ENCODE assay signal across 8 cellular contexts in genomic region chr5:111278824-111279504, GRCh38. TPM values are rescaled to one million over a fixed set of nuclear protein-coding genes. Genes with fewer than 3 reads are reported as not detected.
DNase-seq lines count a peak whose midpoint lies in the region; ATAC-seq and TF ChIP-seq lines count a peak whose summit lies in the region.

No MANE protein-coding gene starts in this region.

- H3K4me3 Mint-ChIP-seq in CD14-positive monocyte, result no peak overlapping the region
- peak overlapping the region; percentile 38 for H3K4me3 Mint-ChIP-seq in activated naive CD4-positive, alpha-beta T cell treated with anti-CD3 and anti-CD28 coated beads for 36 hours

- no peaks in the 10 kb centered on the region for H3K9me3 ChIP-seq in RWPE2 (ENCODE audit: severe bottlenecking)

- H3K27me3 ChIP-seq in RWPE2 (ENCODE audit: insufficient read depth, poor library complexity, severe bottlenecking), result no peaks in the 10 kb centered on the region

- intact Hi-C loops in CD14-positive monocyte (cut with micrococcal nuclease), result no loop called here
- intact Hi-C loops in activated naive CD4-positive, alpha-beta T cell treated with anti-CD3 and anti-CD28 coated beads for 36 hours (cut with micrococcal nuclease), result loop anchor here (1.0 to 5.0 kb wide), 8 partner anchors 55 to 868 kb away; partner anchors contain the start of genes CAMK4, TSLP and WDR36
- intact Hi-C loops in left ventricle myocardium superior (cut with micrococcal nuclease), result loop anchor here (10.0 kb wide), 1 partner anchor 114 kb away; no protein-coding TSS in a partner anchor

- DNase-seq in CD14-positive monocyte (ENCODE audit: low spot score), result no peak
- DNase-seq in RWPE2 (ENCODE audit: low spot score), result no peak
- DNase-seq in activated naive CD4-positive, alpha-beta T cell treated with anti-CD3 and anti-CD28 coated beads for 36 hours, result peak; percentile 96
- DNase-seq in left ventricle myocardium superior, result peak; percentile 72
- peak; percentile 89 for DNase-seq in stimulated activated CD4-positive, alpha-beta T cell treated with anti-CD3 and anti-CD28 coated beads, Interleukin-12 subunit alpha, Interleukin-12 subunit beta, amount 100 ng/mL, for 4 hours
- DNase-seq in NCI-H345 (lab: John Stamatoyannopoulos, UW), result no peak

- ATAC-seq in GM19043 (IDR thresholded peaks at IDR 0.05; ENCODE audit: low read depth, unreplicated experiment) (peak; percentile 98), HG03175 (IDR thresholded peaks at IDR 0.05; ENCODE audit: unreplicated experiment) (peak; percentile 97), RWPE2 (ENCODE audit: low read depth) (peak; percentile 95), left ventricle myocardium superior (peak; percentile 43)

- no peak overlapping the region for H3K27ac ChIP-seq in RWPE2 (ENCODE audit: poor library complexity, severe bottlenecking)

- H3K4me3 ChIP-seq in RWPE2 (ENCODE audit: severe bottlenecking), result no peak overlapping the region

- no peak overlapping the region for H3K27ac Mint-ChIP-seq in CD14-positive monocyte
- peak overlapping the region; percentile 83 for H3K27ac Mint-ChIP-seq in activated naive CD4-positive, alpha-beta T cell treated with anti-CD3 and anti-CD28 coated beads for 36 hours

- H3K9me3 Mint-ChIP-seq in CD14-positive monocyte, result no peaks in the 10 kb centered on the region
- H3K9me3 Mint-ChIP-seq in activated naive CD4-positive, alpha-beta T cell treated with anti-CD3 and anti-CD28 coated beads for 36 hours, result no peaks in the 10 kb centered on the region

- no peaks in the 10 kb centered on the region for H3K36me3 ChIP-seq in RWPE2 (ENCODE audit: low read depth)

- H3K36me3 Mint-ChIP-seq in CD14-positive monocyte, result no peaks in the 10 kb centered on the region
- no peaks in the 10 kb centered on the region for H3K36me3 Mint-ChIP-seq in activated naive CD4-positive, alpha-beta T cell treated with anti-CD3 and anti-CD28 coated beads for 36 hours (ENCODE audit: low read depth)

- peaks cover 0 to 3% (median 2%) of the 10 kb centered on the region in 3 donors for H3K27me3 Mint-ChIP-seq in CD14-positive monocyte (ENCODE audit: low read depth in 3 of 3)
- no peaks in the 10 kb centered on the region for H3K27me3 Mint-ChIP-seq in activated naive CD4-positive, alpha-beta T cell treated with anti-CD3 and anti-CD28 coated beads for 36 hours (ENCODE audit: low read depth)

- CTCF ChIA-PET in activated naive CD4-positive, alpha-beta T cell treated with anti-CD3 and anti-CD28 coated beads for 36 hours (lab: Charles Lee), result interaction anchor here (0.6 to 5.5 kb wide), 34 partner anchors 9 to 1682 kb away, joined by 3 to 198 read pairs (median 6); partner anchors contain the start of gene CAMK4

- H3K4me1 Mint-ChIP-seq in CD14-positive monocyte, result no peaks in the 10 kb centered on the region
- peaks cover 67% of the 10 kb centered on the region for H3K4me1 Mint-ChIP-seq in activated naive CD4-positive, alpha-beta T cell treated with anti-CD3 and anti-CD28 coated beads for 36 hours (ENCODE audit: low read depth)

- peak; percentile 53 for TF ChIP-seq CTCF in CD14-positive monocyte (IDR thresholded peaks at IDR 0.05)
- peak; percentile 98 for TF ChIP-seq CTCF in RWPE2 (IDR thresholded peaks at IDR 0.05; ENCODE audit: poor library complexity, severe bottlenecking)

- no peaks in the 10 kb centered on the region for H3K4me1 ChIP-seq in RWPE2 (ENCODE audit: insufficient read depth, poor library complexity, severe bottlenecking)

RNA-seq across cellular contexts. Expression of gene CAMK4, which starts 54.8 kb away (rescaled TPM):
- polyA plus RNA-seq in CD14-positive monocyte, result under 1 TPM; 0.24 to 0.28 TPM
- total RNA-seq in activated naive CD4-positive, alpha-beta T cell treated with anti-CD3 and anti-CD28 coated beads for 36 hours, result 10 to 100 TPM; 40.6 to 44.4 TPM
- 0.10 TPM for total RNA-seq in left ventricle myocardium superior

Comparison
In these comparisons a context has a peak if more than half of its experiments do, and no peak if none do; other contexts are left out.
1. DNase-seq: peak in activated naive CD4-positive, alpha-beta T cell treated with anti-CD3 and anti-CD28 coated beads for 36 hours (single experiment), left ventricle myocardium superior (single experiment) and stimulated activated CD4-positive, alpha-beta T cell treated with anti-CD3 and anti-CD28 coated beads, Interleukin-12 subunit alpha, Interleukin-12 subunit beta, amount 100 ng/mL, for 4 hours (single experiment); none in CD14-positive monocyte (single experiment), RWPE2 (single experiment) and NCI-H345 (single experiment).
2. ATAC-seq: peak in every context shown above with its lines; median percentile 98 in GM19043; 97 in HG03175; 95 in RWPE2; 43 in left ventricle myocardium superior.
3. RNA of gene CAMK4, which starts 54.8 kb away (total RNA-seq): 40.6 to 44.4 TPM in activated naive CD4-positive, alpha-beta T cell treated with anti-CD3 and anti-CD28 coated beads for 36 hours; 0.10 TPM in left ventricle myocardium superior (single experiment); every median in the first group is over 10 times any median in the second.
4. intact Hi-C loops: an anchor here in activated naive CD4-positive, alpha-beta T cell treated with anti-CD3 and anti-CD28 coated beads for 36 hours (1.0 to 5.0 kb wide) and left ventricle myocardium superior (10.0 kb wide); none called in CD14-positive monocyte.